In the genomic region with DNA sequence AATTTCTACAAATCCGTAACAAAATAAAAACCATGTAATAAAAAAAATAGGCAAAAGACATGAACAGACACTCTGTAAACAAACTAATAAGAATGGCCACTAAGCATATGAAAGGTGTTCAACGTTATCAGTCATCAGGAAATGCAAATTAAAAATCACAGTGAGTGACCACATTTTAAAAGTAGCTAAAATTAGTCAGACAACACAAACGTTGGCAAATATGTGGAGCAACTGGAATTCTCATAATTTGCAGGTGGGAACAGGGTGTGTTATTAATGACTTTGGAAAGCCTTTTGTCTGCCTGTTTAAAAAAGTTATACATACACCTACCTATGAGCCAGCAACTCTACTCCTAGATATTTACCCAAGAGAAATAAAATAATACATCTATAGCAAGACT, we compare ENCODE assay signal across 27 cellular contexts.
"Had no signal": no experiment of that assay in that cellular context is flagged by ENCODE, and none has a peak within 500 bp of the region (broad histone marks: within the 10 kb centered on the region; RNA-seq: fewer than 3 reads in every experiment).

No MANE protein-coding gene starts in this region.

- H3K36me3 ChIP-seq: neural progenitor cell, ovary, right lobe of liver, sigmoid colon, stomach, thoracic aorta, thyroid gland, tibial nerve, upper lobe of right lung, uterus had no signal

- H3K36me3 Mint-ChIP-seq: natural killer cell; neural progenitor cell; stimulated activated effector memory CD8-positive, alpha-beta T cell treated with anti-CD3 and anti-CD28 coated beads, Interleukin-12 subunit alpha, Interleukin-12 subunit beta, amount 100 ng/mL, for 72 hours; stimulated activated naive B cell treated with anti-CD40 and anti-IgM and Interleukin-4, amounts not matched to agents 10 μg/mL and 1 μg/mL and 100 μg/mL, for 72 hours; type B pancreatic cell had no signal

- FAIRE-seq: small intestine had no signal

- H3K4me3 ChIP-seq: neural progenitor cell, ovary, psoas muscle, right lobe of liver, sigmoid colon, stomach, thoracic aorta, thyroid gland, tibial nerve, upper lobe of right lung, uterus had no signal

- H3K4me3 Mint-ChIP-seq: natural killer cell; nephron; neural progenitor cell; stimulated activated effector memory CD8-positive, alpha-beta T cell treated with anti-CD3 and anti-CD28 coated beads, Interleukin-12 subunit alpha, Interleukin-12 subunit beta, amount 100 ng/mL, for 72 hours; stimulated activated naive B cell treated with anti-CD40 and anti-IgM and Interleukin-4, amounts not matched to agents 10 μg/mL and 1 μg/mL and 100 μg/mL, for 72 hours; stimulated activated naive CD8-positive, alpha-beta T cell treated with anti-CD3 and anti-CD28 coated beads, Interleukin-15, Interleukin-2, amounts not matched to agents 100 ng/mL and 50 ng/mL, for 24 hours; type B pancreatic cell had no signal

- H3K9me3 Mint-ChIP-seq: natural killer cell; nephron; neural progenitor cell; stimulated activated effector memory CD8-positive, alpha-beta T cell treated with anti-CD3 and anti-CD28 coated beads, Interleukin-12 subunit alpha, Interleukin-12 subunit beta, amount 100 ng/mL, for 72 hours; stimulated activated naive B cell treated with anti-CD40 and anti-IgM and Interleukin-4, amounts not matched to agents 10 μg/mL and 1 μg/mL and 100 μg/mL, for 72 hours; stimulated activated naive CD8-positive, alpha-beta T cell treated with anti-CD3 and anti-CD28 coated beads, Interleukin-15, Interleukin-2, amounts not matched to agents 100 ng/mL and 50 ng/mL, for 24 hours; type B pancreatic cell had no signal

- H3K27me3 ChIP-seq: ovary, thyroid gland had no signal

- H3K27ac Mint-ChIP-seq: natural killer cell; nephron; neural progenitor cell; progenitor cell of endocrine pancreas; stimulated activated effector memory CD8-positive, alpha-beta T cell treated with anti-CD3 and anti-CD28 coated beads, Interleukin-12 subunit alpha, Interleukin-12 subunit beta, amount 100 ng/mL, for 72 hours; stimulated activated naive B cell treated with anti-CD40 and anti-IgM and Interleukin-4, amounts not matched to agents 10 μg/mL and 1 μg/mL and 100 μg/mL, for 72 hours; stimulated activated naive CD8-positive, alpha-beta T cell treated with anti-CD3 and anti-CD28 coated beads, Interleukin-15, Interleukin-2, amounts not matched to agents 100 ng/mL and 50 ng/mL, for 24 hours; type B pancreatic cell had no signal

- DNase-seq: natural killer cell; occipital lobe; ovary; posterior cingulate gyrus; psoas muscle; right cardiac atrium; right lobe of liver; sigmoid colon; small intestine; stimulated activated CD4-positive, alpha-beta T cell treated with anti-CD3 and anti-CD28 coated beads, Interleukin-15, amount 100 ng/mL, for 24 hours; stimulated activated CD4-positive, alpha-beta T cell treated with anti-CD3 and anti-CD28 coated beads, Interleukin-2, amount 100 ng/mL, for 24 hours; stimulated activated CD4-positive, alpha-beta T cell treated with anti-CD3 and anti-CD28 coated beads, Interleukin-2, amount 100 ng/mL, for 48 hours; stimulated activated CD4-positive, alpha-beta T cell treated with anti-CD3 and anti-CD28 coated beads, Interleukin-4, amount 100 ng/mL, for 24 hours; stimulated activated naive B cell treated with anti-CD40 and anti-IgM and Interleukin-4, amounts not matched to agents 10 μg/mL and 1 μg/mL and 100 μg/mL, for 72 hours; stimulated activated naive CD4-positive, alpha-beta T cell treated with Interleukin-2 at 50 U/mL for 16 hours; stomach; thyroid gland; upper lobe of right lung; uterus had no signal

- ATAC-seq: natural killer cell; psoas muscle; right cardiac atrium; stimulated activated effector memory CD8-positive, alpha-beta T cell treated with anti-CD3 and anti-CD28 coated beads, Interleukin-12 subunit alpha, Interleukin-12 subunit beta, amount 100 ng/mL, for 72 hours; stimulated activated naive B cell treated with anti-CD40 and anti-IgM and Interleukin-4, amounts not matched to agents 10 μg/mL and 1 μg/mL and 100 μg/mL, for 72 hours; upper lobe of right lung had no signal
